Comparison of ENCODE assay signal across 18 cellular contexts in genomic region chr11:61370349-61371005, GRCh38. TPM values are rescaled to one million over a fixed set of nuclear protein-coding genes. Genes with fewer than 3 reads are reported as not detected.
A peak's percentile ranks its signal among the peaks of the same experiment; 100 is the strongest.
DNase-seq lines count a peak whose midpoint lies in the region; ATAC-seq, FAIRE-seq and TF ChIP-seq lines count a peak whose summit lies in the region.
"Had no signal": no experiment of that assay in that cellular context is flagged by ENCODE, and none has a peak within 500 bp of the region (broad histone marks: within the 10 kb centered on the region; RNA-seq: fewer than 3 reads in every experiment).

No MANE protein-coding gene starts in this region.

- no peaks in the 10 kb centered on the region for H3K9me3 Mint-ChIP-seq in activated T-cell treated with anti-CD3 and anti-CD28 coated beads, Interleukin-2, amount 50 U/mL, for 72 hours
- peaks cover 6% of the 10 kb centered on the region for H3K9me3 Mint-ChIP-seq in mesothelial cell of epicardium
- H3K9me3 Mint-ChIP-seq: naive thymus-derived CD8-positive, alpha-beta T cell had no signal

- FAIRE-seq in K562 (lab: Jason Lieb, UNC) (no peak), D721Med (lab: Jason Lieb, UNC) (no peak)
- FAIRE-seq: A549, frontal cortex had no signal

- no peaks in the 10 kb centered on the region for H3K9me1 ChIP-seq in K562 (ENCODE audit: control insufficient read depth, insufficient read depth, low read length)

- in situ Hi-C loops in K562 (cut with MboI) (no loop called here), GM13976 (cut with MboI; ENCODE audit: low sequenced_read_pairs, unreplicated experiment) (no loop called here)

- intact Hi-C loops in K562 (cut with micrococcal nuclease): no loop called here
- intact Hi-C loops in upper lobe of right lung (cut with DNase I): no loop called here
- intact Hi-C loops in head of caudate nucleus (cut with DNase I): no loop called here

- H3K36me3 Mint-ChIP-seq in activated T-cell treated with anti-CD3 and anti-CD28 coated beads, Interleukin-2, amount 50 U/mL, for 72 hours (ENCODE audit: insufficient read depth in 2 of 2): peaks cover 12 to 37% of the 10 kb centered on the region in 2 donors
- peaks cover 54% of the 10 kb centered on the region for H3K36me3 Mint-ChIP-seq in mesothelial cell of epicardium

- H4K20me1 ChIP-seq in K562 (replicated peaks; ENCODE audit: control insufficient read depth, insufficient read depth, low read length): no peaks in the 10 kb centered on the region

- H3K36me3 ChIP-seq in K562 (ENCODE audit: control insufficient read depth, insufficient read depth, low read length) (peaks cover 68% of the 10 kb centered on the region), upper lobe of right lung (peaks cover 50% of the 10 kb centered on the region)

- no peak for TF ChIP-seq RAD21 in K562 (CRISPR knock-in tag; conservative IDR thresholded peaks at IDR 0.05 in 1 of 2, IDR thresholded peaks at IDR 0.05 in 1 of 2)

- H3K4me3 ChIP-seq in K562 (no peak overlapping the region), upper lobe of right lung (no peak overlapping the region)
- H3K4me3 ChIP-seq: A549, tibial nerve had no signal

- no TSS peak for BruUV-seq in K562 (replicated peaks; lab: Mats Ljungman, UMichigan)

- no peak overlapping the region for H3K4me2 ChIP-seq in K562 (ENCODE audit: insufficient read depth, low read length)
- H3K4me2 ChIP-seq: A549 had no signal

- peaks cover 3% of the 10 kb centered on the region; the same call in 1 of the 2 replicates for H3K9me3 ChIP-seq in K562 (replicated peaks; ENCODE audit: control insufficient read depth, insufficient read depth, low read depth, low read length)
- no peaks in the 10 kb centered on the region for H3K9me3 ChIP-seq in upper lobe of right lung
- H3K9me3 ChIP-seq: tibial nerve had no signal

- TF ChIP-seq EP300 in K562 (IDR thresholded peaks at IDR 0.05; ENCODE audit: low read length): no peak

- no peak overlapping the region for H3K4me3 Mint-ChIP-seq in activated T-cell treated with anti-CD3 and anti-CD28 coated beads, Interleukin-2, amount 50 U/mL, for 72 hours
- no peak overlapping the region for H3K4me3 Mint-ChIP-seq in mesothelial cell of epicardium
- H3K4me3 Mint-ChIP-seq: activated naive CD8-positive, alpha-beta T cell; naive thymus-derived CD8-positive, alpha-beta T cell had no signal

- no peak for DNase-seq in activated T-cell treated with anti-CD3 and anti-CD28 coated beads, Interleukin-2, amount 50 U/mL, for 72 hours
- no peak for DNase-seq in activated T-cell treated with anti-CD3 and anti-CD28 coated beads, Interleukin-2, amount 50 U/mL, for 48 hours
- DNase-seq in K562 (ENCODE audit: extremely low read depth in 1 of 4, low spot score in 3 of 4) (no peak), mesothelial cell of epicardium (ENCODE audit: low spot score in 2 of 2, unreplicated experiment in 2 of 2) (no peak), upper lobe of right lung (no peak), head of caudate nucleus (no peak), GM13976 (ENCODE audit: low spot score) (no peak), D721Med (ENCODE audit: insufficient read length, low spot score) (no peak)
- DNase-seq: Calu3; islet precursor cell; naive thymus-derived CD8-positive, alpha-beta T cell; NCI-H187 treated with DMSO at 0.1 percent for 48 hours; NCI-H748 treated with DMSO at 0.1 percent for 48 hours; T-helper 9 cell had no signal

- no peaks in the 10 kb centered on the region for H3K27me3 Mint-ChIP-seq in activated T-cell treated with anti-CD3 and anti-CD28 coated beads, Interleukin-2, amount 50 U/mL, for 72 hours (ENCODE audit: low read depth)
- H3K27me3 Mint-ChIP-seq in mesothelial cell of epicardium (ENCODE audit: low read depth): no peaks in the 10 kb centered on the region
- H3K27me3 Mint-ChIP-seq: activated naive CD8-positive, alpha-beta T cell; naive thymus-derived CD8-positive, alpha-beta T cell had no signal

- POLR2A ChIA-PET in K562 (lab: Yijun Ruan, JAX): interaction anchor here (0.6 to 4.7 kb wide), 3 partner anchors 10 to 59 kb away, joined by 3 to 37 read pairs (median 3); partner anchors contain the start of genes CYB561A3 and TMEM138

- TF ChIP-seq CTCF in K562 (IDR thresholded peaks at IDR 0.05 in 2 of 3, conservative IDR thresholded peaks at IDR 0.05 in 1 of 3; ENCODE audit: insufficient read depth in 2 of 3, low read depth in 1 of 3, low read length in 3 of 3) (no peak), mesothelial cell of epicardium (IDR thresholded peaks at IDR 0.05; ENCODE audit: unreplicated experiment) (no peak), upper lobe of right lung (IDR thresholded peaks at IDR 0.05) (no peak), GM13976 (IDR thresholded peaks at IDR 0.05; ENCODE audit: borderline replicate concordance, control extremely low read depth, extremely low read depth, insufficient read depth, missing control alignments) (no peak), D721Med (IDR thresholded peaks at IDR 0.05; ENCODE audit: insufficient read depth, missing control alignments) (no peak)

- WGBS in K562 (ENCODE audit: insufficient coverage, low coverage, missing lambda C conversion rate): 78% methylated on average over 8 of the region's 8 CpGs

- H3K79me2 ChIP-seq in K562 (ENCODE audit: control insufficient read depth, insufficient read depth, low read length): peaks cover 11% of the 10 kb centered on the region

- peak; percentile 25; the same call in 1 of the 2 replicates for TF ChIP-seq POLR2A in K562 (conservative IDR thresholded peaks at IDR 0.05)

- no peak overlapping the region for H3K27ac ChIP-seq in K562 (ENCODE audit: extremely low read depth, low read depth, low read length)
- peak overlapping the region; percentile 68 for H3K27ac ChIP-seq in upper lobe of right lung
- H3K27ac ChIP-seq: A549 had no signal

- H3K27me3 ChIP-seq in K562 (ENCODE audit: control insufficient read depth in 2 of 2, insufficient read depth in 2 of 2, low read length in 2 of 2) (no peaks in the 10 kb centered on the region), upper lobe of right lung (no peaks in the 10 kb centered on the region)
- H3K27me3 ChIP-seq: tibial nerve had no signal

- H2AFZ ChIP-seq in K562 (ENCODE audit: low read depth, low read length): no peak overlapping the region

- CTCF ChIA-PET in K562 (lab: Yijun Ruan, JAX; ENCODE audit: low intra/inter-chr PET ratio): no interaction called here

- H3K27ac Mint-ChIP-seq in activated T-cell treated with anti-CD3 and anti-CD28 coated beads, Interleukin-2, amount 50 U/mL, for 72 hours: no peak overlapping the region
- H3K27ac Mint-ChIP-seq in mesothelial cell of epicardium: peak overlapping the region; percentile 71
- H3K27ac Mint-ChIP-seq: activated naive CD8-positive, alpha-beta T cell had no signal

- H3K4me1 ChIP-seq in K562 (replicated peaks in 1 of 2; ENCODE audit: control insufficient read depth in 2 of 2, insufficient read depth in 2 of 2, low read length in 2 of 2) (peaks cover 15 to 23% of the 10 kb centered on the region in 2 experiments; a peak in 4 of 5 replicates), upper lobe of right lung (peaks cover 11% of the 10 kb centered on the region)
- H3K4me1 ChIP-seq: A549 had no signal

- peaks cover 22% of the 10 kb centered on the region for H3K4me1 Mint-ChIP-seq in activated T-cell treated with anti-CD3 and anti-CD28 coated beads, Interleukin-2, amount 50 U/mL, for 72 hours (ENCODE audit: low read depth)
- no peaks in the 10 kb centered on the region for H3K4me1 Mint-ChIP-seq in mesothelial cell of epicardium

- peak; percentile 67 to 78 for ATAC-seq in activated T-cell treated with anti-CD3 and anti-CD28 coated beads, Interleukin-2, amount 50 U/mL, for 72 hours (replicated peaks in 1 of 2)
- ATAC-seq in K562 (peak; percentile 21), upper lobe of right lung (no peak)
- ATAC-seq: A549 had no signal

- H3K9ac ChIP-seq in K562 (ENCODE audit: insufficient read depth in 1 of 2, low read depth in 2 of 2, low read length in 2 of 2): no peak overlapping the region

RNA-seq across cellular contexts. Expression of gene TMEM138, which starts 8.3 kb away (rescaled TPM):
- 10 to 100 TPM; 42.0 to 45.0 TPM for total RNA-seq in activated T-cell treated with anti-CD3 and anti-CD28 coated beads, Interleukin-2, amount 50 U/mL, for 72 hours
- total RNA-seq in K562 (2011; cell fraction: chromatin; rRNA removed; ENCODE audit: low replicate concordance): 261 and 425 TPM in 2 replicates
- 218 and 247 TPM in 2 replicates for total RNA-seq in K562 (2011; cell fraction: nucleolus; rRNA removed)
- total RNA-seq in K562 (2011; cell fraction: nucleoplasm; rRNA removed): 293 and 351 TPM in 2 replicates
- 23.2 and 26.4 TPM in 2 replicates for total RNA-seq in K562 (2014; rRNA removed)
- 55.8 and 58.0 TPM in 2 replicates for total RNA-seq in K562 (2014; rRNA removed; fragmentation: Illumina TruSeq; extraction: Trizol)
- 63.1 and 63.3 TPM in 2 replicates for total RNA-seq in K562 (2015; rRNA removed; fragmentation: Illumina TruSeq; extraction: Trizol)
- total RNA-seq in K562 (2021): 56.2 and 70.1 TPM in 2 replicates
- 150 and 168 TPM in 2 replicates for polyA plus RNA-seq in K562 (2011; rRNA removed)
- polyA plus RNA-seq in K562 (2011; cell fraction: cytosol; rRNA removed): 109 and 130 TPM in 2 replicates
- 205 and 226 TPM in 2 replicates for polyA plus RNA-seq in K562 (2011; cell fraction: nucleus; rRNA removed)
- polyA plus RNA-seq in K562 (2012): 42.4 and 48.0 TPM in 2 replicates
- polyA plus RNA-seq in K562 (2014; fragmentation: Illumina TruSeq; extraction: Trizol): 102 and 109 TPM in 2 replicates
- polyA plus RNA-seq in K562 (2014; fragmentation: Nextera tagmentation; extraction: Ambion mirVana): 100 to 1,000 TPM; 127 to 146 TPM
- 62.7 and 86.7 TPM in 2 replicates for polyA plus RNA-seq in K562 (2014; rRNA removed)
- polyA minus RNA-seq in K562 (2011; rRNA and poly(A)+ RNA removed): 81.9 and 101 TPM in 2 replicates
- 14.3 and 21.3 TPM in 2 replicates for polyA minus RNA-seq in K562 (2011; cell fraction: cytosol; rRNA and poly(A)+ RNA removed)
- 59.1 and 81.3 TPM in 2 replicates for polyA minus RNA-seq in K562 (2011; cell fraction: nucleus; rRNA and poly(A)+ RNA removed)
- total RNA-seq in mesothelial cell of epicardium: 48.4 to 51.5 TPM (median 49.2 TPM) in 3 replicates
- 46.3 TPM for total RNA-seq in upper lobe of right lung

RNA-seq across cellular contexts. Expression of gene CYB561A3, which starts 8.8 kb away (rescaled TPM):
- total RNA-seq in activated T-cell treated with anti-CD3 and anti-CD28 coated beads, Interleukin-2, amount 50 U/mL, for 72 hours: 10 to 100 TPM; 37.9 to 43.0 TPM
- total RNA-seq in K562 (2011; cell fraction: chromatin; rRNA removed; ENCODE audit: low replicate concordance): 84.8 and 201 TPM in 2 replicates
- total RNA-seq in K562 (2011; cell fraction: nucleolus; rRNA removed): 195 and 226 TPM in 2 replicates
- 160 and 163 TPM in 2 replicates for total RNA-seq in K562 (2011; cell fraction: nucleoplasm; rRNA removed)
- 29.2 and 42.5 TPM in 2 replicates for total RNA-seq in K562 (2014; rRNA removed)
- total RNA-seq in K562 (2014; rRNA removed; fragmentation: Illumina TruSeq; extraction: Trizol): 24.9 and 30.4 TPM in 2 replicates
- total RNA-seq in K562 (2015; rRNA removed; fragmentation: Illumina TruSeq; extraction: Trizol): 36.9 and 37.6 TPM in 2 replicates
- 59.9 and 70.2 TPM in 2 replicates for total RNA-seq in K562 (2021)
- 37.9 and 56.1 TPM in 2 replicates for polyA plus RNA-seq in K562 (2011; rRNA removed)
- 82.7 and 149 TPM in 2 replicates for polyA plus RNA-seq in K562 (2011; cell fraction: cytosol; rRNA removed)
- polyA plus RNA-seq in K562 (2011; cell fraction: nucleus; rRNA removed): 86.4 and 134 TPM in 2 replicates
- 57.1 and 64.6 TPM in 2 replicates for polyA plus RNA-seq in K562 (2012)
- 70.2 and 78.9 TPM in 2 replicates for polyA plus RNA-seq in K562 (2014; fragmentation: Illumina TruSeq; extraction: Trizol)
- 10 to 100 TPM; 30.1 to 44.3 TPM for polyA plus RNA-seq in K562 (2014; fragmentation: Nextera tagmentation; extraction: Ambion mirVana)
- polyA plus RNA-seq in K562 (2014; rRNA removed): 43.0 and 46.7 TPM in 2 replicates
- 41.6 and 59.3 TPM in 2 replicates for polyA minus RNA-seq in K562 (2011; rRNA and poly(A)+ RNA removed)
- polyA minus RNA-seq in K562 (2011; cell fraction: cytosol; rRNA and poly(A)+ RNA removed): 30.1 and 37.2 TPM in 2 replicates
- polyA minus RNA-seq in K562 (2011; cell fraction: nucleus; rRNA and poly(A)+ RNA removed): 16.8 and 17.4 TPM in 2 replicates
- 26.3 to 31.8 TPM (median 28.0 TPM) in 3 replicates for total RNA-seq in mesothelial cell of epicardium
- total RNA-seq in upper lobe of right lung: 50.3 TPM

RNA-seq across cellular contexts. Expression of gene TMEM216, which starts 21.9 kb away (rescaled TPM):
- 10 to 100 TPM; 16.7 to 20.3 TPM for total RNA-seq in activated T-cell treated with anti-CD3 and anti-CD28 coated beads, Interleukin-2, amount 50 U/mL, for 72 hours
- total RNA-seq in K562 (2011; cell fraction: chromatin; rRNA removed; ENCODE audit: low replicate concordance): 14.6 and 18.4 TPM in 2 replicates
- total RNA-seq in K562 (2011; cell fraction: nucleolus; rRNA removed): 11.8 and 15.0 TPM in 2 replicates
- total RNA-seq in K562 (2011; cell fraction: nucleoplasm; rRNA removed): 17.7 and 22.4 TPM in 2 replicates
- total RNA-seq in K562 (2014; rRNA removed) (4.9 and 7.1 TPM in 2 replicates), K562 (2014; rRNA removed; fragmentation: Illumina TruSeq; extraction: Trizol) (7.0 and 8.2 TPM in 2 replicates), K562 (2015; rRNA removed; fragmentation: Illumina TruSeq; extraction: Trizol) (8.0 and 8.3 TPM in 2 replicates), K562 (2021) (6.0 and 6.4 TPM in 2 replicates), mesothelial cell of epicardium (22.2 to 26.1 TPM (median 22.5 TPM) in 3 replicates), upper lobe of right lung (9.3 TPM)
- polyA plus RNA-seq in K562 (2011; rRNA removed) (22.1 and 22.5 TPM in 2 replicates), K562 (2014; fragmentation: Illumina TruSeq; extraction: Trizol) (11.8 and 12.4 TPM in 2 replicates), K562 (2014; fragmentation: Nextera tagmentation; extraction: Ambion mirVana) (10 to 100 TPM; 22.9 to 25.2 TPM), K562 (2014; rRNA removed) (8.8 and 11.3 TPM in 2 replicates)
- polyA plus RNA-seq in K562 (2011; cell fraction: cytosol; rRNA removed): 26.0 and 28.2 TPM in 2 replicates
- 13.0 and 15.5 TPM in 2 replicates for polyA plus RNA-seq in K562 (2011; cell fraction: nucleus; rRNA removed)
- 7.9 and 11.7 TPM in 2 replicates for polyA plus RNA-seq in K562 (2012)
- polyA minus RNA-seq in K562 (2011; rRNA and poly(A)+ RNA removed): 11.6 and 12.4 TPM in 2 replicates
- 3.5 and 4.0 TPM in 2 replicates for polyA minus RNA-seq in K562 (2011; cell fraction: cytosol; rRNA and poly(A)+ RNA removed)
- 3.4 and 4.0 TPM in 2 replicates for polyA minus RNA-seq in K562 (2011; cell fraction: nucleus; rRNA and poly(A)+ RNA removed)

RNA-seq across cellular contexts. Expression of gene TKFC, which starts 37.4 kb away (rescaled TPM):
- total RNA-seq in activated T-cell treated with anti-CD3 and anti-CD28 coated beads, Interleukin-2, amount 50 U/mL, for 72 hours: 10 to 100 TPM; 71.0 to 74.0 TPM
- 149 and 318 TPM in 2 replicates for total RNA-seq in K562 (2011; cell fraction: chromatin; rRNA removed; ENCODE audit: low replicate concordance)
- total RNA-seq in K562 (2011; cell fraction: nucleolus; rRNA removed): 164 and 169 TPM in 2 replicates
- 118 and 132 TPM in 2 replicates for total RNA-seq in K562 (2011; cell fraction: nucleoplasm; rRNA removed)
- total RNA-seq in K562 (2014; rRNA removed) (28.5 and 35.2 TPM in 2 replicates), K562 (2014; rRNA removed; fragmentation: Illumina TruSeq; extraction: Trizol) (12.0 and 13.9 TPM in 2 replicates), K562 (2015; rRNA removed; fragmentation: Illumina TruSeq; extraction: Trizol) (19.3 and 21.7 TPM in 2 replicates), K562 (2021) (53.6 and 61.7 TPM in 2 replicates), mesothelial cell of epicardium (74.0 to 83.6 TPM (median 75.8 TPM) in 3 replicates), upper lobe of right lung (32.1 TPM)
- polyA plus RNA-seq in K562 (2011; rRNA removed) (30.8 and 58.0 TPM in 2 replicates), K562 (2014; fragmentation: Illumina TruSeq; extraction: Trizol) (34.0 and 36.6 TPM in 2 replicates), K562 (2014; fragmentation: Nextera tagmentation; extraction: Ambion mirVana) (1 to 10 TPM; 2.0 to 2.3 TPM), K562 (2014; rRNA removed) (45.6 and 52.6 TPM in 2 replicates)
- polyA plus RNA-seq in K562 (2011; cell fraction: cytosol; rRNA removed): 40.7 and 63.4 TPM in 2 replicates
- polyA plus RNA-seq in K562 (2011; cell fraction: nucleus; rRNA removed): 222 and 275 TPM in 2 replicates
- 43.1 and 60.5 TPM in 2 replicates for polyA plus RNA-seq in K562 (2012)
- polyA minus RNA-seq in K562 (2011; rRNA and poly(A)+ RNA removed): 25.9 and 30.8 TPM in 2 replicates
- 27.2 and 40.0 TPM in 2 replicates for polyA minus RNA-seq in K562 (2011; cell fraction: cytosol; rRNA and poly(A)+ RNA removed)
- polyA minus RNA-seq in K562 (2011; cell fraction: nucleus; rRNA and poly(A)+ RNA removed): 62.5 and 67.2 TPM in 2 replicates

RNA-seq across cellular contexts. Expression of gene DDB1, which starts 37.6 kb away (rescaled TPM):
- total RNA-seq in activated T-cell treated with anti-CD3 and anti-CD28 coated beads, Interleukin-2, amount 50 U/mL, for 72 hours: 100 to 1,000 TPM; 168 to 176 TPM
- 556 and 576 TPM in 2 replicates for total RNA-seq in K562 (2011; cell fraction: chromatin; rRNA removed; ENCODE audit: low replicate concordance)
- 305 and 316 TPM in 2 replicates for total RNA-seq in K562 (2011; cell fraction: nucleolus; rRNA removed)
- total RNA-seq in K562 (2011; cell fraction: nucleoplasm; rRNA removed): 405 and 524 TPM in 2 replicates
- total RNA-seq in K562 (2014; rRNA removed) (273 and 325 TPM in 2 replicates), K562 (2014; rRNA removed; fragmentation: Illumina TruSeq; extraction: Trizol) (237 and 239 TPM in 2 replicates), K562 (2015; rRNA removed; fragmentation: Illumina TruSeq; extraction: Trizol) (250 and 251 TPM in 2 replicates), K562 (2021) (307 and 322 TPM in 2 replicates), mesothelial cell of epicardium (253 to 266 TPM (median 263 TPM) in 3 replicates), upper lobe of right lung (126 TPM)
- polyA plus RNA-seq in K562 (2011; rRNA removed) (290 and 343 TPM in 2 replicates), K562 (2014; fragmentation: Illumina TruSeq; extraction: Trizol) (259 and 266 TPM in 2 replicates), K562 (2014; fragmentation: Nextera tagmentation; extraction: Ambion mirVana) (100 to 1,000 TPM; 172 to 361 TPM), K562 (2014; rRNA removed) (201 and 224 TPM in 2 replicates)
- polyA plus RNA-seq in K562 (2011; cell fraction: cytosol; rRNA removed): 317 and 331 TPM in 2 replicates
- 256 and 322 TPM in 2 replicates for polyA plus RNA-seq in K562 (2011; cell fraction: nucleus; rRNA removed)
- 149 and 169 TPM in 2 replicates for polyA plus RNA-seq in K562 (2012)
- 588 and 731 TPM in 2 replicates for polyA minus RNA-seq in K562 (2011; rRNA and poly(A)+ RNA removed)
- polyA minus RNA-seq in K562 (2011; cell fraction: cytosol; rRNA and poly(A)+ RNA removed): 325 and 351 TPM in 2 replicates
- polyA minus RNA-seq in K562 (2011; cell fraction: nucleus; rRNA and poly(A)+ RNA removed): 120 and 182 TPM in 2 replicates
